ENCODE assay signal across 8 cellular contexts in the genomic region with DNA sequence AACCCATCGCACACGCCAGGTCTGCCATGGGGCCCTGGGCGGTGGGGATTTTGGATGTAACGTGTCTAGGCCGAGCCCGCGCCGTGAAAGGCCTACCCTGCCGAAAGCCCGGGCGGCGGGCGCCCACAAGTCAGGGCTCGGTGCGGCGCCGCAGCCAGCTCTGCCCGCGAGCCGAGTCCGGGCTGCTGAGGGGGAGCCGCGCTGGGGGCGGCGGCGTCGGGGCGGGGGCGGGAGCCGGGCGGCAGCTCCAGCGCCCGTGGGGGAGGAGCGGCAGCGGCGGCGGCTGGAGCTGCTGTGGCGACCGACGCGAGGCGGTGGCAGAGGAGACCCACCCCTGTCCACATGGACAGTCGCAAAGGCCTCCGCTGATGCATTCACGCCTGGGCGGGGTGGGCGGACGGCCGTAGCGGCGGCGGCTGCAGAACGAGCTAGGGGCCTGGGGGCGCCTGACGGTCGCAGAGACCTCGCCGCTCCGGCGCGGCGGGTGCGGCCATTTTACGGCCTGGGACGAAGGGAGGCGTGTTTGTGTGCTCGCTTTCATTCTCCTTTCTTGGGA. TPM values are rescaled to one million over a fixed set of nuclear protein-coding genes. Genes with fewer than 3 reads are reported as not detected.
DNase-seq lines count a peak whose midpoint lies in the region; ATAC-seq and TF ChIP-seq lines count a peak whose summit lies in the region.

A gene with protein sequence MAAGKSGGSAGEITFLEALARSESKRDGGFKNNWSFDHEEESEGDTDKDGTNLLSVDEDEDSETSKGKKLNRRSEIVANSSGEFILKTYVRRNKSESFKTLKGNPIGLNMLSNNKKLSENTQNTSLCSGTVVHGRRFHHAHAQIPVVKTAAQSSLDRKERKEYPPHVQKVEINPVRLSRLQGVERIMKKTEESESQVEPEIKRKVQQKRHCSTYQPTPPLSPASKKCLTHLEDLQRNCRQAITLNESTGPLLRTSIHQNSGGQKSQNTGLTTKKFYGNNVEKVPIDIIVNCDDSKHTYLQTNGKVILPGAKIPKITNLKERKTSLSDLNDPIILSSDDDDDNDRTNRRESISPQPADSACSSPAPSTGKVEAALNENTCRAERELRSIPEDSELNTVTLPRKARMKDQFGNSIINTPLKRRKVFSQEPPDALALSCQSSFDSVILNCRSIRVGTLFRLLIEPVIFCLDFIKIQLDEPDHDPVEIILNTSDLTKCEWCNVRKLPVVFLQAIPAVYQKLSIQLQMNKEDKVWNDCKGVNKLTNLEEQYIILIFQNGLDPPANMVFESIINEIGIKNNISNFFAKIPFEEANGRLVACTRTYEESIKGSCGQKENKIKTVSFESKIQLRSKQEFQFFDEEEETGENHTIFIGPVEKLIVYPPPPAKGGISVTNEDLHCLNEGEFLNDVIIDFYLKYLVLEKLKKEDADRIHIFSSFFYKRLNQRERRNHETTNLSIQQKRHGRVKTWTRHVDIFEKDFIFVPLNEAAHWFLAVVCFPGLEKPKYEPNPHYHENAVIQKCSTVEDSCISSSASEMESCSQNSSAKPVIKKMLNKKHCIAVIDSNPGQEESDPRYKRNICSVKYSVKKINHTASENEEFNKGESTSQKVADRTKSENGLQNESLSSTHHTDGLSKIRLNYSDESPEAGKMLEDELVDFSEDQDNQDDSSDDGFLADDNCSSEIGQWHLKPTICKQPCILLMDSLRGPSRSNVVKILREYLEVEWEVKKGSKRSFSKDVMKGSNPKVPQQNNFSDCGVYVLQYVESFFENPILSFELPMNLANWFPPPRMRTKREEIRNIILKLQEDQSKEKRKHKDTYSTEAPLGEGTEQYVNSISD (plus strand): TSS at position 273 of the 556 bp plus-strand sequence. CDS start 645 bp downstream, outside the sequence.

- CTCF ChIA-PET in AG04449 (lab: Yijun Ruan, JAX): interaction anchor here (0.7 kb wide), 1 partner anchor 74 kb away, joined by 3 read pairs; no protein-coding TSS in a partner anchor
- CTCF ChIA-PET in activated CD4-positive, alpha-beta T cell treated with anti-CD3 and anti-CD28 coated beads for 36 hours (lab: Charles Lee): interaction anchor here (2.3 to 3.2 kb wide), 2 partner anchors 10 to 20 kb away, joined by 10 to 14 read pairs; no protein-coding TSS in a partner anchor

- H3K9me3 Mint-ChIP-seq in activated CD4-positive, alpha-beta T cell treated with anti-CD3 and anti-CD28 coated beads for 36 hours (ENCODE audit: low read depth): no peaks in the 10 kb centered on the region
- no peaks in the 10 kb centered on the region for H3K9me3 Mint-ChIP-seq in chondrocyte (ENCODE audit: low read depth)

- peak; percentile 35 for ATAC-seq in HG03060 (IDR thresholded peaks at IDR 0.05; ENCODE audit: low read depth, unreplicated experiment)
- peak; percentile 72 for ATAC-seq in activated CD4-positive, alpha-beta T cell treated with anti-CD3 and anti-CD28 coated beads for 36 hours

- H3K27me3 Mint-ChIP-seq in activated CD4-positive, alpha-beta T cell treated with anti-CD3 and anti-CD28 coated beads for 36 hours: no peaks in the 10 kb centered on the region
- H3K27me3 Mint-ChIP-seq in chondrocyte (ENCODE audit: low read depth): no peaks in the 10 kb centered on the region

- intact Hi-C loops in activated CD4-positive, alpha-beta T cell treated with anti-CD3 and anti-CD28 coated beads for 36 hours (cut with DNase I, micrococcal nuclease): loop anchor here (1.0 to 5.0 kb wide), 5 partner anchors 317 to 1949 kb away; a partner anchor contains a TSS

- no peak for TF ChIP-seq CTCF in AG04449 (IDR thresholded peaks at IDR 0.05; ENCODE audit: insufficient read depth, low read length, missing control alignments)
- no peak for TF ChIP-seq CTCF in chondrocyte (IDR thresholded peaks at IDR 0.05)

- H3K27ac Mint-ChIP-seq in activated CD4-positive, alpha-beta T cell treated with anti-CD3 and anti-CD28 coated beads for 36 hours: peak within 1 kb of the TSS; percentile 99
- peak within 1 kb of the TSS; percentile 99 for H3K27ac Mint-ChIP-seq in chondrocyte (ENCODE audit: unreplicated experiment)

- POLR2A ChIA-PET in AG04449 (lab: Yijun Ruan, JAX): interaction anchor here (0.6 kb wide), 1 partner anchor 354 kb away, joined by 3 read pairs; no protein-coding TSS in a partner anchor
- POLR2A ChIA-PET in activated CD4-positive, alpha-beta T cell treated with anti-CD3 and anti-CD28 coated beads for 36 hours (lab: Charles Lee): interaction anchor here (0.8 to 2.5 kb wide), 2 partner anchors 11 to 359 kb away, joined by 3 to 17 read pairs; a partner anchor contains a TSS

- peak within 1 kb of the TSS; percentile 80 for H3K4me3 ChIP-seq in AG04449 (ENCODE audit: low read depth, low read length)

- TF ChIP-seq POLR2A in GM18526 (IDR thresholded peaks at IDR 0.05; ENCODE audit: extremely low read depth, insufficient read length): peak; percentile 73

- peak within 1 kb of the TSS; percentile 88 for H3K4me3 Mint-ChIP-seq in activated CD4-positive, alpha-beta T cell treated with anti-CD3 and anti-CD28 coated beads for 36 hours
- peak within 1 kb of the TSS; percentile 99 for H3K4me3 Mint-ChIP-seq in chondrocyte (ENCODE audit: unreplicated experiment)

- DNase-seq in AG04449 (ENCODE audit: low read depth, low spot score) (no peak), NCI-H226 (peak; percentile 63), chondrocyte (ENCODE audit: low spot score) (no peak), kidney tubule cell (ENCODE audit: low spot score) (peak; percentile 87)
- DNase-seq in activated CD4-positive, alpha-beta T cell treated with anti-CD3 and anti-CD28 coated beads for 36 hours: peak; percentile 81
- DNase-seq in stimulated activated CD4-positive, alpha-beta T cell treated with anti-CD3 and anti-CD28 coated beads, Interleukin-1b, Interleukin-23, amount 100 ng/mL, for 1 hour (ENCODE audit: low read depth in 2 of 2): peak; percentile 29 to 45

- H3K4me1 Mint-ChIP-seq in activated CD4-positive, alpha-beta T cell treated with anti-CD3 and anti-CD28 coated beads for 36 hours: peaks cover 56% of the 10 kb centered on the region
- H3K4me1 Mint-ChIP-seq in chondrocyte (ENCODE audit: low read depth): peaks cover 44% of the 10 kb centered on the region

- peaks cover 12% of the 10 kb centered on the region for H3K36me3 Mint-ChIP-seq in activated CD4-positive, alpha-beta T cell treated with anti-CD3 and anti-CD28 coated beads for 36 hours (ENCODE audit: low read depth)
- H3K36me3 Mint-ChIP-seq in chondrocyte (ENCODE audit: low read depth): no peaks in the 10 kb centered on the region

RNA-seq across cellular contexts. Expression of the gene that starts here (rescaled TPM):
- 10 to 100 TPM; 69.5 to 75.1 TPM for total RNA-seq in activated CD4-positive, alpha-beta T cell treated with anti-CD3 and anti-CD28 coated beads for 36 hours
- 82.1 to 96.3 TPM (median 83.6 TPM) in 3 replicates for total RNA-seq in chondrocyte

Comparison
In these comparisons a context has a peak if more than half of its experiments do, and no peak if none do; other contexts are left out.
1. DNase-seq: peak in NCI-H226 (single experiment), activated CD4-positive, alpha-beta T cell treated with anti-CD3 and anti-CD28 coated beads for 36 hours (single experiment), kidney tubule cell (single experiment) and stimulated activated CD4-positive, alpha-beta T cell treated with anti-CD3 and anti-CD28 coated beads, Interleukin-1b, Interleukin-23, amount 100 ng/mL, for 1 hour (2 of 2); none in AG04449 (single experiment) and chondrocyte (single experiment).